ENCODE assay signal across 8 cellular contexts in the genomic region with DNA sequence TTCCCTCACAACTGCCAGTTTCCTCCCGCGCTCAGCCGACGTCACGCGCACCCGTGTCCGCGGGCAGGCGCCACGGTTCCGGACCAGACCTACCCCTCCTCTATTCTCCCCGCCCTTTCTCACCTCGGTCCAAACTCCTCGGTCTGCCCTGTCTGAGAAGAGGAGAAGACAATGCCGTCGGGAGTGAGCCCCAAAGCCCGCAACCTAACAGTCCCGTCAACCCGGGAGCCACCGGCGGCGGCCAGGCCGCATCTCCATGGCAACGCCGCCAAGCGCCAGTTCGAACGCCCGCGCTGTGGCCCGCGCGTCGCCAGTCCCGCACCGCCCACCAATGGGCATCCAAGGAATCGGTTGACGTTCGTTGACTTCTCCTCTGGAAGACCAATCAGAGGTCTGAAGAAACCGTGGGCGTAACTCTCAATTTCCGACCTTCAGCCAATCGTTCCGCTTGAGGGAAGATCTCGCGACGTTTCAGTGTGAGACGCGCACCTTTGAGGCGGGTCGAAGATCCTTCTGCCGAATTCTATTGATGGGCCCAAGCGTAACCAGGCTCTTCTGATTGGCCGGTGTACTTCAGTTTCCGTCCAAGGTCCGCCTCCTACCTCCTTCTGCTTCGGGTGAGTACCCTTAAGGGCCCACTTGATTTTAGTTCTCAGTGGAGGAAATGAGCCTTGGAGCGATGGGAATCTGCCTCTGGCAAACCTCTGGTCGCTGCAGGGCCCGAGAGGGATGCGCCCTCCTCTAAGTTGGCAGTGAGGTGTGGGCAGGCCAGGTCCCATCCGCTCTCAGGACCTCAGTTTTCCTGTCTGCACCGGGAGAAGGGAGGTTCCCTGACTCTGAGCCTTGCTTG. TPM values are rescaled to one million over a fixed set of nuclear protein-coding genes. Genes with fewer than 3 reads are reported as not detected.
DNase-seq lines count a peak whose midpoint lies in the region; ATAC-seq, FAIRE-seq and TF ChIP-seq lines count a peak whose summit lies in the region.

A gene with protein sequence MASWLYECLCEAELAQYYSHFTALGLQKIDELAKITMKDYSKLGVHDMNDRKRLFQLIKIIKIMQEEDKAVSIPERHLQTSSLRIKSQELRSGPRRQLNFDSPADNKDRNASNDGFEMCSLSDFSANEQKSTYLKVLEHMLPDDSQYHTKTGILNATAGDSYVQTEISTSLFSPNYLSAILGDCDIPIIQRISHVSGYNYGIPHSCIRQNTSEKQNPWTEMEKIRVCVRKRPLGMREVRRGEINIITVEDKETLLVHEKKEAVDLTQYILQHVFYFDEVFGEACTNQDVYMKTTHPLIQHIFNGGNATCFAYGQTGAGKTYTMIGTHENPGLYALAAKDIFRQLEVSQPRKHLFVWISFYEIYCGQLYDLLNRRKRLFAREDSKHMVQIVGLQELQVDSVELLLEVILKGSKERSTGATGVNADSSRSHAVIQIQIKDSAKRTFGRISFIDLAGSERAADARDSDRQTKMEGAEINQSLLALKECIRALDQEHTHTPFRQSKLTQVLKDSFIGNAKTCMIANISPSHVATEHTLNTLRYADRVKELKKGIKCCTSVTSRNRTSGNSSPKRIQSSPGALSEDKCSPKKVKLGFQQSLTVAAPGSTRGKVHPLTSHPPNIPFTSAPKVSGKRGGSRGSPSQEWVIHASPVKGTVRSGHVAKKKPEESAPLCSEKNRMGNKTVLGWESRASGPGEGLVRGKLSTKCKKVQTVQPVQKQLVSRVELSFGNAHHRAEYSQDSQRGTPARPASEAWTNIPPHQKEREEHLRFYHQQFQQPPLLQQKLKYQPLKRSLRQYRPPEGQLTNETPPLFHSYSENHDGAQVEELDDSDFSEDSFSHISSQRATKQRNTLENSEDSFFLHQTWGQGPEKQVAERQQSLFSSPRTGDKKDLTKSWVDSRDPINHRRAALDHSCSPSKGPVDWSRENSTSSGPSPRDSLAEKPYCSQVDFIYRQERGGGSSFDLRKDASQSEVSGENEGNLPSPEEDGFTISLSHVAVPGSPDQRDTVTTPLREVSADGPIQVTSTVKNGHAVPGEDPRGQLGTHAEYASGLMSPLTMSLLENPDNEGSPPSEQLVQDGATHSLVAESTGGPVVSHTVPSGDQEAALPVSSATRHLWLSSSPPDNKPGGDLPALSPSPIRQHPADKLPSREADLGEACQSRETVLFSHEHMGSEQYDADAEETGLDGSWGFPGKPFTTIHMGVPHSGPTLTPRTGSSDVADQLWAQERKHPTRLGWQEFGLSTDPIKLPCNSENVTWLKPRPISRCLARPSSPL (N-terminal part only) (minus strand): TSS at position 286 of the 850 bp plus-strand sequence. CDS start 17,922 bp downstream, outside the sequence.
A gene (plus strand): TSS at position 587 of the 850 bp plus-strand sequence. CDS start 9,471 bp downstream, outside the sequence.

- H3K4me1 ChIP-seq in OCI-LY1 (ENCODE audit: insufficient read depth, low read length, severe bottlenecking) = peaks cover 42% of the 10 kb centered on the region
- peaks cover 8% of the 10 kb centered on the region for H3K4me1 ChIP-seq in endothelial cell of umbilical vein (ENCODE audit: control insufficient read depth, extremely low read depth, insufficient read depth, low read length)

- TF ChIP-seq CTCF in OCI-LY1 (IDR thresholded peaks at IDR 0.05; ENCODE audit: low read length) (no peak), endothelial cell of umbilical vein (IDR thresholded peaks at IDR 0.05; ENCODE audit: extremely low read depth in 1 of 2, insufficient read depth in 1 of 2, low read depth in 1 of 2, low read length in 2 of 2) (no peak), mesothelial cell of epicardium (IDR thresholded peaks at IDR 0.05; ENCODE audit: unreplicated experiment) (no peak)

- BruUV-seq in endothelial cell of umbilical vein (replicated peaks; lab: Mats Ljungman, UMichigan) = no TSS peak

- CTCF ChIA-PET in endothelial cell of umbilical vein (lab: Charles Lee) = no interaction called here

- POLR2A ChIA-PET in endothelial cell of umbilical vein (lab: Charles Lee) = no interaction called here

- H3K9me2 ChIP-seq in OCI-LY1 (ENCODE audit: low read depth, low read length) = no peaks in the 10 kb centered on the region

- H3K4me2 ChIP-seq in OCI-LY1 (ENCODE audit: low read length) = peak within 1 kb of the TSS; percentile 85
- H3K4me2 ChIP-seq in endothelial cell of umbilical vein (ENCODE audit: insufficient read depth, low read length) = peak within 1 kb of the TSS; percentile 84

- no peaks in the 10 kb centered on the region for H3K9me3 ChIP-seq in OCI-LY1 (ENCODE audit: low read length)
- H3K9me3 ChIP-seq in endothelial cell of umbilical vein (replicated peaks; ENCODE audit: control insufficient read depth, insufficient read depth, low read length) = no peaks in the 10 kb centered on the region

- peak within 1 kb of the TSS; percentile 95 for H3K4me3 Mint-ChIP-seq in mesothelial cell of epicardium

- H3K36me3 Mint-ChIP-seq in mesothelial cell of epicardium = no peaks in the 10 kb centered on the region

- no peaks in the 10 kb centered on the region for H3K27me3 Mint-ChIP-seq in mesothelial cell of epicardium (ENCODE audit: low read depth)

- dilution Hi-C loops in endothelial cell of umbilical vein (cut with MboI; ENCODE audit: extremely low pct_ligation_motif_present, low sequenced_read_pairs) = no loop called here

- H3K9me1 ChIP-seq in endothelial cell of umbilical vein (replicated peaks; ENCODE audit: control insufficient read depth, extremely low read depth, insufficient read depth, low read length) = no peaks in the 10 kb centered on the region

- H3F3A ChIP-seq in OCI-LY1 (ENCODE audit: insufficient read depth, low read length) = no peaks in the 10 kb centered on the region

- H3K4me1 Mint-ChIP-seq in mesothelial cell of epicardium = peaks cover 16% of the 10 kb centered on the region

- H3K79me2 ChIP-seq in OCI-LY1 (ENCODE audit: insufficient read depth, low read length) (peaks cover 31% of the 10 kb centered on the region), endothelial cell of umbilical vein (ENCODE audit: control insufficient read depth, insufficient read depth, low read length) (peaks cover 9% of the 10 kb centered on the region)

- DNase-seq in DMS 273 (lab: John Stamatoyannopoulos, UW; ENCODE audit: unreplicated experiment) (peak; percentile 100), HuH-7 (ENCODE audit: low spot score) (peak; percentile 81), activated T-cell treated with anti-CD3 and anti-CD28 coated beads for 1 hour (ENCODE audit: low read depth) (peak; percentile 87), endothelial cell of umbilical vein (ENCODE audit: low read depth, low spot score) (peak; percentile 100), mesothelial cell of epicardium (ENCODE audit: low spot score in 2 of 2, unreplicated experiment in 2 of 2) (peak; percentile 94 to 96)
- DNase-seq in stimulated activated CD8-positive, alpha-beta memory T cell treated with anti-CD3 and anti-CD28 coated beads, Interleukin-15, amount 100 ng/mL, for 4 hours (ENCODE audit: low read depth in 2 of 2) = peak; percentile 86 to 95

- no peaks in the 10 kb centered on the region for H3K9me3 Mint-ChIP-seq in mesothelial cell of epicardium

- H2AFZ ChIP-seq in OCI-LY1 (ENCODE audit: low read length) = no peak within 1 kb of the TSS
- peak within 1 kb of the TSS; percentile 97 for H2AFZ ChIP-seq in endothelial cell of umbilical vein (ENCODE audit: low read depth, low read length)

- peak within 1 kb of the TSS; percentile 92 for H3K27ac ChIP-seq in OCI-LY1 (ENCODE audit: low read depth, low read length, poor library complexity, severe bottlenecking)
- peak within 1 kb of the TSS; percentile 89 for H3K27ac ChIP-seq in endothelial cell of umbilical vein (ENCODE audit: insufficient read depth, low read depth, low read length)

- TF ChIP-seq POLR2A in endothelial cell of umbilical vein (IDR thresholded peaks at IDR 0.05; ENCODE audit: low read depth, low read length) = peak; percentile 91

- H3K4me3 ChIP-seq in OCI-LY1 (ENCODE audit: low read depth, low read length, poor library complexity, severe bottlenecking) (peak within 1 kb of the TSS; percentile 95), endothelial cell of umbilical vein (replicated peaks in 1 of 3; ENCODE audit: insufficient read depth in 1 of 3, low read depth in 1 of 3, low read length in 3 of 3) (peak within 1 kb of the TSS; percentile 75 to 89 (median 87))

- ATAC-seq in GM21526 (IDR thresholded peaks at IDR 0.05; ENCODE audit: low FRiP score, unreplicated experiment) = peak; percentile 92

- intact Hi-C loops in endothelial cell of umbilical vein (cut with micrococcal nuclease) = loop anchor here (5.0 kb wide), 1 partner anchor 77 kb away; no protein-coding TSS in a partner anchor

- H3K27ac Mint-ChIP-seq in mesothelial cell of epicardium = peak within 1 kb of the TSS; percentile 97

- peak; percentile 100 for FAIRE-seq in endothelial cell of umbilical vein (lab: Jason Lieb, UNC)

- H3K27me3 ChIP-seq in OCI-LY1 (ENCODE audit: insufficient read depth, low read length) (no peaks in the 10 kb centered on the region), endothelial cell of umbilical vein (ENCODE audit: control insufficient read depth in 2 of 2, insufficient read depth in 2 of 2, low read length in 2 of 2) (no peaks in the 10 kb centered on the region)

- H3K9ac ChIP-seq in OCI-LY1 (ENCODE audit: low read length) (peak within 1 kb of the TSS; percentile 99), endothelial cell of umbilical vein (replicated peaks; ENCODE audit: extremely low read depth, insufficient read depth, low read length) (peak within 1 kb of the TSS; percentile 91)

- H4K20me1 ChIP-seq in OCI-LY1 (ENCODE audit: insufficient read depth, low read length) (no peaks in the 10 kb centered on the region), endothelial cell of umbilical vein (replicated peaks; ENCODE audit: control insufficient read depth, extremely low read depth, insufficient read depth, low read length) (no peaks in the 10 kb centered on the region)

- H3K36me3 ChIP-seq in OCI-LY1 (ENCODE audit: insufficient read depth, low read length) = no peaks in the 10 kb centered on the region; the same call in 1 of the 2 replicates
- no peaks in the 10 kb centered on the region for H3K36me3 ChIP-seq in endothelial cell of umbilical vein (ENCODE audit: control insufficient read depth in 2 of 2, extremely low read depth in 1 of 2, insufficient read depth in 2 of 2, low read length in 2 of 2)

RNA-seq across cellular contexts. Expression of the first gene that starts in this region (rescaled TPM):
- total RNA-seq in endothelial cell of umbilical vein (4.5 and 4.8 TPM in 2 replicates), mesothelial cell of epicardium (3.5 to 3.9 TPM (median 3.5 TPM) in 3 replicates)
- 2.1 and 2.2 TPM in 2 replicates for polyA plus RNA-seq in endothelial cell of umbilical vein
- 2.4 and 2.5 TPM in 2 replicates for polyA plus RNA-seq in endothelial cell of umbilical vein (2011; cell fraction: cytosol; rRNA removed)
- 5.5 and 6.6 TPM in 2 replicates for polyA plus RNA-seq in endothelial cell of umbilical vein (2011; cell fraction: nucleus; rRNA removed)
- 1.4 and 2.6 TPM in 2 replicates for polyA plus RNA-seq in endothelial cell of umbilical vein (2012)
- 5.9 and 6.6 TPM in 2 replicates for polyA minus RNA-seq in endothelial cell of umbilical vein
- 8.5 TPM for polyA minus RNA-seq in endothelial cell of umbilical vein (2011; cell fraction: cytosol; rRNA and poly(A)+ RNA removed)
- 4.9 and 7.8 TPM in 2 replicates for polyA minus RNA-seq in endothelial cell of umbilical vein (2011; cell fraction: nucleus; rRNA and poly(A)+ RNA removed)

RNA-seq across cellular contexts. Expression of the second gene that starts in this region (rescaled TPM):
- total RNA-seq in endothelial cell of umbilical vein (25.1 and 25.2 TPM in 2 replicates), mesothelial cell of epicardium (16.5 to 21.2 TPM (median 17.8 TPM) in 3 replicates)
- 38.1 and 45.2 TPM in 2 replicates for polyA plus RNA-seq in endothelial cell of umbilical vein
- polyA plus RNA-seq in endothelial cell of umbilical vein (2011; cell fraction: cytosol; rRNA removed) = 48.7 and 50.7 TPM in 2 replicates
- polyA plus RNA-seq in endothelial cell of umbilical vein (2011; cell fraction: nucleus; rRNA removed) = 19.2 and 21.8 TPM in 2 replicates
- polyA plus RNA-seq in endothelial cell of umbilical vein (2012) = 28.9 and 29.4 TPM in 2 replicates
- 18.1 and 21.1 TPM in 2 replicates for polyA minus RNA-seq in endothelial cell of umbilical vein
- 9.7 TPM for polyA minus RNA-seq in endothelial cell of umbilical vein (2011; cell fraction: cytosol; rRNA and poly(A)+ RNA removed)
- polyA minus RNA-seq in endothelial cell of umbilical vein (2011; cell fraction: nucleus; rRNA and poly(A)+ RNA removed) = 1.8 and 3.8 TPM in 2 replicates

Comparison
In these comparisons a context has a peak if more than half of its experiments do, and no peak if none do; other contexts are left out.
1. Peak in every context shown above with its lines: DNase-seq, ATAC-seq, H3K4me3 ChIP-seq and H3K27ac ChIP-seq.